1 cellular context compared by ENCODE assay signal in genomic region chr3:47663630-47664240, GRCh38.
TF ChIP-seq lines count a peak whose summit lies in the region.

No MANE protein-coding gene starts in this region.

TF ChIP-seq in GM23338, 12 proteins besides CTCF, POLR2A, EP300 and RAD21 (continued from another document):
- TF ChIP-seq, protein P1, sequence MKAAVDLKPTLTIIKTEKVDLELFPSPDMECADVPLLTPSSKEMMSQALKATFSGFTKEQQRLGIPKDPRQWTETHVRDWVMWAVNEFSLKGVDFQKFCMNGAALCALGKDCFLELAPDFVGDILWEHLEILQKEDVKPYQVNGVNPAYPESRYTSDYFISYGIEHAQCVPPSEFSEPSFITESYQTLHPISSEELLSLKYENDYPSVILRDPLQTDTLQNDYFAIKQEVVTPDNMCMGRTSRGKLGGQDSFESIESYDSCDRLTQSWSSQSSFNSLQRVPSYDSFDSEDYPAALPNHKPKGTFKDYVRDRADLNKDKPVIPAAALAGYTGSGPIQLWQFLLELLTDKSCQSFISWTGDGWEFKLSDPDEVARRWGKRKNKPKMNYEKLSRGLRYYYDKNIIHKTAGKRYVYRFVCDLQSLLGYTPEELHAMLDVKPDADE (IDR thresholded peaks at IDR 0.05), result no peak
